ENCODE assay signal across 24 cellular contexts in genomic region chr3:138404121-138404520, GRCh38. TPM values are rescaled to one million over a fixed set of nuclear protein-coding genes. Genes with fewer than 3 reads are reported as not detected.
DNase-seq lines count a peak whose midpoint lies in the region; ATAC-seq and TF ChIP-seq lines count a peak whose summit lies in the region.
"Had no signal": no experiment of that assay in that cellular context is flagged by ENCODE, and none has a peak within 500 bp of the region (broad histone marks: within the 10 kb centered on the region; RNA-seq: fewer than 3 reads in every experiment).

No MANE protein-coding gene starts in this region.

- no peaks in the 10 kb centered on the region for H3K9me3 ChIP-seq in left ventricle myocardium inferior (replicated peaks)
- H3K9me3 ChIP-seq: A549; BE2C; BLaER1 treated with 17β-estradiol and CSF1 and Interleukin-3, amounts not matched to agents 10 nM and 100 nM; HAP-1 had no signal

- H3K27me3 Mint-ChIP-seq in endothelial cell (ENCODE audit: unreplicated experiment): peaks cover 2% of the 10 kb centered on the region

- peak overlapping the region; percentile 28 for H3K4me3 Mint-ChIP-seq in endothelial cell (ENCODE audit: unreplicated experiment)
- H3K4me3 Mint-ChIP-seq: CD14-positive monocyte; CD4-positive, alpha-beta T cell; CD8-positive, alpha-beta memory T cell; HFFc6 had no signal

- H3K36me3 ChIP-seq in left ventricle myocardium inferior: peaks cover 67% of the 10 kb centered on the region
- H3K36me3 ChIP-seq: BE2C, HAP-1 had no signal

- H3K9me3 Mint-ChIP-seq in endothelial cell (ENCODE audit: unreplicated experiment): no peaks in the 10 kb centered on the region
- H3K9me3 Mint-ChIP-seq: CD4-positive, alpha-beta T cell; CD8-positive, alpha-beta memory T cell; HFFc6 had no signal

- peaks cover 31% of the 10 kb centered on the region for H3K4me1 ChIP-seq in left ventricle myocardium inferior
- no peaks in the 10 kb centered on the region for H3K4me1 ChIP-seq in foreskin keratinocyte
- H3K4me1 ChIP-seq: A549, BE2C had no signal

- no peak overlapping the region for H3K4me3 ChIP-seq in left ventricle myocardium inferior
- H3K4me3 ChIP-seq: A549; BLaER1 treated with 17β-estradiol and CSF1 and Interleukin-3, amounts not matched to agents 10 nM and 100 nM; HAP-1 had no signal

- H3K4me1 Mint-ChIP-seq in endothelial cell (ENCODE audit: unreplicated experiment): no peaks in the 10 kb centered on the region
- H3K4me1 Mint-ChIP-seq: CD14-positive monocyte; CD8-positive, alpha-beta memory T cell had no signal

- no peaks in the 10 kb centered on the region for H3K27me3 ChIP-seq in left ventricle myocardium inferior (ENCODE audit: low read depth)
- H3K27me3 ChIP-seq in foreskin keratinocyte: peaks cover 36% of the 10 kb centered on the region
- H3K27me3 ChIP-seq: BE2C; BLaER1 treated with 17β-estradiol and CSF1 and Interleukin-3, amounts not matched to agents 10 nM and 100 nM had no signal

- no peak overlapping the region for H3K27ac Mint-ChIP-seq in endothelial cell (ENCODE audit: unreplicated experiment)
- H3K27ac Mint-ChIP-seq: CD4-positive, alpha-beta T cell; CD8-positive, alpha-beta memory T cell; HFFc6 had no signal

- ATAC-seq in foreskin keratinocyte: no peak
- ATAC-seq: A549 had no signal

- no peak overlapping the region for H3K27ac ChIP-seq in left ventricle myocardium inferior (replicated peaks)
- H3K27ac ChIP-seq in foreskin keratinocyte: no peak overlapping the region
- H3K27ac ChIP-seq: A549; BLaER1 treated with 17β-estradiol and CSF1 and Interleukin-3, amounts not matched to agents 10 nM and 100 nM had no signal

- no peak for TF ChIP-seq CTCF in left ventricle myocardium inferior (IDR thresholded peaks at IDR 0.05; ENCODE audit: borderline replicate concordance)
- TF ChIP-seq CTCF in endothelial cell (IDR thresholded peaks at IDR 0.05; ENCODE audit: unreplicated experiment): no peak
- no peak for TF ChIP-seq CTCF in foreskin keratinocyte (conservative IDR thresholded peaks at IDR 0.05)

- intact Hi-C loops in cardiac septum (cut with DNase I) (loop anchor here (5.0 kb wide), 1 partner anchor 42 kb away; no protein-coding TSS in a partner anchor), left ventricle myocardium inferior (cut with micrococcal nuclease) (no loop called here)

- peaks cover 4% of the 10 kb centered on the region for H3K36me3 Mint-ChIP-seq in endothelial cell (ENCODE audit: low read depth, unreplicated experiment)
- H3K36me3 Mint-ChIP-seq: CD8-positive, alpha-beta memory T cell had no signal

- DNase-seq in cardiac septum (ENCODE audit: low spot score): peak; percentile 33
- DNase-seq in left ventricle myocardium inferior: no peak
- no peak for DNase-seq in endothelial cell (ENCODE audit: low spot score)
- peak; percentile 74 for DNase-seq in mesenteric fat pad (ENCODE audit: low spot score)
- DNase-seq in NCI-H1105 treated with DMSO at 0.1 percent for 48 hours (lab: John Stamatoyannopoulos, UW): no peak
- no peak for DNase-seq in foreskin keratinocyte
- DNase-seq in DMS114 treated with DMSO at 0.1 percent for 48 hours (lab: John Stamatoyannopoulos, UW; ENCODE audit: unreplicated experiment): no peak
- DNase-seq: 8988T; ACHN; AML-193; BE2C; CD4-positive, alpha-beta T cell; CD8-positive, alpha-beta memory T cell; DMS 273 treated with DMSO at 0.1 percent for 48 hours; DMS53; DMS79 treated with DMSO at 0.1 percent for 48 hours; GF-D8; GOT3; HFFc6 had no signal

RNA-seq across cellular contexts. Expression of gene ESYT3, which starts 30.3 kb away (rescaled TPM):
- total RNA-seq in cardiac septum (2.4 TPM), left ventricle myocardium inferior (1.0 TPM), endothelial cell (ENCODE audit: unreplicated experiment) (not detected), mesenteric fat pad (0.19 TPM), foreskin keratinocyte (0.78 and 0.92 TPM in 2 replicates)
- 0.29 and 0.39 TPM in 2 replicates for polyA plus RNA-seq in foreskin keratinocyte
- total RNA-seq: G401 had no signal
- polyA plus RNA-seq: CD14-positive monocyte; CD8-positive, alpha-beta memory T cell had no signal

RNA-seq across cellular contexts. Expression of gene MRAS, which starts 55.7 kb away (rescaled TPM):
- total RNA-seq in cardiac septum (327 TPM), left ventricle myocardium inferior (349 TPM), endothelial cell (ENCODE audit: unreplicated experiment) (5.9 TPM), mesenteric fat pad (232 TPM), foreskin keratinocyte (2.9 and 6.3 TPM in 2 replicates)
- 1.4 and 2.4 TPM in 2 replicates for polyA plus RNA-seq in foreskin keratinocyte

Comparison
In these comparisons a context has a peak if more than half of its experiments do, and no peak if none do; other contexts are left out.
1. DNase-seq: peak in cardiac septum (single experiment) and mesenteric fat pad (single experiment); none in left ventricle myocardium inferior (single experiment), endothelial cell (single experiment), NCI-H1105 treated with DMSO at 0.1 percent for 48 hours (single experiment), foreskin keratinocyte (0 of 2) and DMS114 treated with DMSO at 0.1 percent for 48 hours (single experiment).
2. RNA of gene MRAS, which starts 55.7 kb away (total RNA-seq): 349 TPM in left ventricle myocardium inferior (single experiment), 327 TPM in cardiac septum (single experiment) and 232 TPM in mesenteric fat pad (single experiment); 5.9 TPM in endothelial cell (single experiment) and 2.9 to 6.3 TPM in foreskin keratinocyte; every median in the first group is over 10 times any median in the second.